ENCODE assay signal across 9 cellular contexts in the genomic region with DNA sequence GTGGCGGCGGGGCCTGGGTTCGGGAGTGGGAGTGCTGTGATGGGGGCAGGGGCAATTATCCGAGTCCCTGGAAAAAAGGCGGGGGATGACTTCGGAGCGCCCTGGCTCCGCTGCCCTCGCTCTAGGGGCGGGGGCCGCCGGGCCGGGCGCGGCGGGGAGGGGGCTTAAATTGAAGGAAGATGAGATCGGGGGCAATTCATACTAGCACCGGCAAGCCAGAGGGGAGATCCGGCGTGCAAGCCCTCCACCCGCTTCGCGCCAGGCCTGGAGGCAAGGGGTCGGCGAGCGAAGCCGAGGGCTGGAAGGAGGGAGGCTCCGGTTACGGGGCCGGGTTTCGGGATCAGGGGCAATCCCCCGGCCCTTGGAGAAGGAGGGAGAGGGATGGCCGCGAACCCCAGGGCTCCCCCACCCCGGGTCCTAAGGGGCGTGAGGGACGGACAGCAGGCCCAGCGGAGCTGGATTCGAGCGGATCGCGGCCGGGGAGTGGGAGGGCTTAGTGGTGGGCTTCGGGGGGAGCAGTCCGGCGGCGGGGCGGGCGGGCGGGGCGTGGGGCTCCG. TPM values are rescaled to one million over a fixed set of nuclear protein-coding genes. Genes with fewer than 3 reads are reported as not detected.
DNase-seq lines count a peak whose midpoint lies in the region; ATAC-seq, FAIRE-seq and TF ChIP-seq lines count a peak whose summit lies in the region.
"Had no signal": no experiment of that assay in that cellular context is flagged by ENCODE, and none has a peak within 500 bp of the region (broad histone marks: within the 10 kb centered on the region; RNA-seq: fewer than 3 reads in every experiment).

No MANE protein-coding gene starts in this region.

- ATAC-seq in upper lobe of left lung (ENCODE audit: low FRiP score in 2 of 2) = no peak
- no peak for ATAC-seq in HG02973 (IDR thresholded peaks at IDR 0.05; ENCODE audit: unreplicated experiment)

- peaks cover 22% of the 10 kb centered on the region for H3K4me1 Mint-ChIP-seq in activated naive CD4-positive, alpha-beta T cell treated with anti-CD3 and anti-CD28 coated beads, Interleukin-2, amount 10 ng/mL, durations not matched to agents 7 days and 5 days

- POLR2A ChIA-PET in RWPE1 (lab: Yijun Ruan, JAX; ENCODE audit: low non-redundant PET) = no interaction called here

- no peaks in the 10 kb centered on the region for H3K36me3 Mint-ChIP-seq in activated naive CD4-positive, alpha-beta T cell treated with anti-CD3 and anti-CD28 coated beads, Interleukin-2, amount 10 ng/mL, durations not matched to agents 7 days and 5 days
- H3K36me3 Mint-ChIP-seq: CD4-positive, CD25-positive, alpha-beta regulatory T cell had no signal

- H3K27ac Mint-ChIP-seq in activated naive CD4-positive, alpha-beta T cell treated with anti-CD3 and anti-CD28 coated beads, Interleukin-2, amount 10 ng/mL, durations not matched to agents 7 days and 5 days = no peak overlapping the region

- no peaks in the 10 kb centered on the region for H3K4me1 ChIP-seq in kidney (ENCODE audit: control insufficient read depth in 1 of 2, insufficient read depth in 1 of 2, low read depth in 1 of 2, low read length in 2 of 2)
- H3K4me1 ChIP-seq in upper lobe of left lung = peaks cover 0 to 17% (median 3%) of the 10 kb centered on the region in 4 donors

- no peaks in the 10 kb centered on the region for H3K27me3 ChIP-seq in upper lobe of left lung

- TF ChIP-seq EP300 in upper lobe of left lung (IDR thresholded peaks at IDR 0.05) = no peak

- H3K9ac ChIP-seq in kidney (ENCODE audit: low read length in 2 of 2) = no peak overlapping the region

- no peaks in the 10 kb centered on the region for H3K36me3 ChIP-seq in kidney (ENCODE audit: control insufficient read depth in 1 of 2, insufficient read depth in 2 of 2, low read length in 2 of 2)
- no peaks in the 10 kb centered on the region for H3K36me3 ChIP-seq in upper lobe of left lung

- TF ChIP-seq POLR2A in upper lobe of left lung (IDR thresholded peaks at IDR 0.05) = no peak

- DNase-seq in activated naive CD4-positive, alpha-beta T cell treated with anti-CD3 and anti-CD28 coated beads, Interleukin-2, amount 10 ng/mL, durations not matched to agents 7 days and 5 days = peak; percentile 20
- DNase-seq in activated naive CD4-positive, alpha-beta T cell treated with Interleukin-2 at 50 U/mL for 16 hours = no peak
- DNase-seq in RWPE1 (ENCODE audit: low spot score) (no peak), kidney (peak; percentile 81), upper lobe of left lung (peak; percentile 21 to 82), NCI-H510A treated with DMSO at 0.1 percent for 48 hours (lab: John Stamatoyannopoulos, UW) (no peak)
- no peak for DNase-seq in stimulated activated CD4-positive, alpha-beta T cell treated with anti-CD3 and anti-CD28 coated beads, Interleukin-4, amount 100 ng/mL, for 1 hour

- peak overlapping the region; percentile 41 for H3K27ac ChIP-seq in RWPE1
- no peak overlapping the region for H3K27ac ChIP-seq in kidney (ENCODE audit: low read depth in 2 of 2, low read length in 2 of 2)
- peak overlapping the region in 1 of 4 donors; percentile 39 for H3K27ac ChIP-seq in upper lobe of left lung

- H3K9me3 ChIP-seq in kidney (ENCODE audit: control insufficient read depth in 1 of 2, low read length in 2 of 2) = no peaks in the 10 kb centered on the region
- H3K9me3 ChIP-seq in upper lobe of left lung = no peaks in the 10 kb centered on the region

- H3K4me3 ChIP-seq in kidney (ENCODE audit: low read length in 2 of 2) (peak overlapping the region in 1 of 2 donors; percentile 29), upper lobe of left lung (no peak overlapping the region)

- no peak overlapping the region for H3K4me3 Mint-ChIP-seq in activated naive CD4-positive, alpha-beta T cell treated with anti-CD3 and anti-CD28 coated beads, Interleukin-2, amount 10 ng/mL, durations not matched to agents 7 days and 5 days

- intact Hi-C loops in kidney (cut with DNase I) = no loop called here

- no peaks in the 10 kb centered on the region for H3K9me3 Mint-ChIP-seq in activated naive CD4-positive, alpha-beta T cell treated with anti-CD3 and anti-CD28 coated beads, Interleukin-2, amount 10 ng/mL, durations not matched to agents 7 days and 5 days
- H3K9me3 Mint-ChIP-seq: CD4-positive, CD25-positive, alpha-beta regulatory T cell had no signal

- peaks cover 20% of the 10 kb centered on the region for H3K27me3 Mint-ChIP-seq in activated naive CD4-positive, alpha-beta T cell treated with anti-CD3 and anti-CD28 coated beads, Interleukin-2, amount 10 ng/mL, durations not matched to agents 7 days and 5 days

- WGBS in upper lobe of left lung, 2 donors = 40% methylated on average over 32 of the region's 52 CpGs; no CpG with 5 or more reads in 1 of the 2 donors

- CTCF ChIA-PET in activated naive CD4-positive, alpha-beta T cell treated with anti-CD3 and anti-CD28 coated beads, Interleukin-2, amount 10 ng/mL, durations not matched to agents 7 days and 5 days (lab: Charles Lee) = interaction anchor here (0.7 kb wide), 1 partner anchor 44 kb away, joined by 3 read pairs; no protein-coding TSS in a partner anchor
- CTCF ChIA-PET in RWPE1 (lab: Yijun Ruan, JAX) = interaction anchor here (0.6 kb wide), 1 partner anchor 72 kb away, joined by 3 read pairs; no protein-coding TSS in a partner anchor

- TF ChIP-seq CTCF in RWPE1 (conservative IDR thresholded peaks at IDR 0.05; ENCODE audit: low read depth) (no peak), kidney (IDR thresholded peaks at IDR 0.05; ENCODE audit: borderline replicate concordance, extremely low read depth, insufficient read depth) (no peak), upper lobe of left lung (IDR thresholded peaks at IDR 0.05) (no peak)

- FAIRE-seq in kidney (lab: Jason Lieb, UNC) = no peak

RNA-seq across cellular contexts. Expression of a gene that starts 1.2 kb away (rescaled TPM):
- 14.1 TPM for total RNA-seq in kidney
- 3.9 TPM for polyA plus RNA-seq in kidney (ENCODE audit: insufficient read depth, low read depth, low replicate concordance)
- 10 to 100 TPM in 4 of 6 donors, 1 to 10 TPM in 2; 3.2 to 21.4 (median 11.2) TPM for total RNA-seq in upper lobe of left lung

Comparison
In these comparisons a context has a peak if more than half of its experiments do, and no peak if none do; other contexts are left out.
1. DNase-seq: peak in activated naive CD4-positive, alpha-beta T cell treated with anti-CD3 and anti-CD28 coated beads, Interleukin-2, amount 10 ng/mL, durations not matched to agents 7 days and 5 days (single experiment), kidney (single experiment) and upper lobe of left lung (2 of 2); none in activated naive CD4-positive, alpha-beta T cell treated with Interleukin-2 at 50 U/mL for 16 hours (single experiment), RWPE1 (single experiment), NCI-H510A treated with DMSO at 0.1 percent for 48 hours (single experiment) and stimulated activated CD4-positive, alpha-beta T cell treated with anti-CD3 and anti-CD28 coated beads, Interleukin-4, amount 100 ng/mL, for 1 hour (single experiment).